ENCODE assay signal across 10 cellular contexts in genomic region chr11:326842-327580, GRCh38. TPM values are rescaled to one million over a fixed set of nuclear protein-coding genes. Genes with fewer than 3 reads are reported as not detected.
DNase-seq lines count a peak whose midpoint lies in the region; ATAC-seq and TF ChIP-seq lines count a peak whose summit lies in the region.
"Had no signal": no experiment of that assay in that cellular context is flagged by ENCODE, and none has a peak within 500 bp of the region (broad histone marks: within the 10 kb centered on the region; RNA-seq: fewer than 3 reads in every experiment).

No MANE protein-coding gene starts in this region.

- H3K36me3 Mint-ChIP-seq in CD4-positive, alpha-beta T cell (ENCODE audit: low read depth) = no peaks in the 10 kb centered on the region
- H3K36me3 Mint-ChIP-seq in activated naive CD4-positive, alpha-beta T cell treated with anti-CD3 and anti-CD28 coated beads, Interleukin-2, amount 10 ng/mL, durations not matched to agents 7 days and 5 days = no peaks in the 10 kb centered on the region

- H3K9me3 Mint-ChIP-seq in CD4-positive, alpha-beta T cell = no peaks in the 10 kb centered on the region
- no peaks in the 10 kb centered on the region for H3K9me3 Mint-ChIP-seq in activated naive CD4-positive, alpha-beta T cell treated with anti-CD3 and anti-CD28 coated beads, Interleukin-2, amount 10 ng/mL, durations not matched to agents 7 days and 5 days

- H3K36me3 ChIP-seq in skeletal muscle satellite cell (ENCODE audit: insufficient read depth, low read length) = no peaks in the 10 kb centered on the region

- CTCF ChIA-PET in CD4-positive, alpha-beta T cell (lab: Charles Lee) = no interaction called here
- CTCF ChIA-PET in activated naive CD4-positive, alpha-beta T cell treated with anti-CD3 and anti-CD28 coated beads, Interleukin-2, amount 10 ng/mL, durations not matched to agents 7 days and 5 days (lab: Charles Lee) = interaction anchor here (1.0 to 1.3 kb wide), 2 partner anchors 21 to 76 kb away, joined by 3 to 6 read pairs; no protein-coding TSS in a partner anchor

- peak overlapping the region; percentile 71 for H3K4me2 ChIP-seq in skeletal muscle satellite cell (ENCODE audit: low read length)

- intact Hi-C loops in CD4-positive, alpha-beta T cell (cut with DNase I, micrococcal nuclease) = no loop called here
- intact Hi-C loops in left ventricle myocardium superior (cut with micrococcal nuclease) = no loop called here

- peak overlapping the region; percentile 59 for H3K4me3 Mint-ChIP-seq in CD4-positive, alpha-beta T cell
- peak overlapping the region; percentile 53 for H3K4me3 Mint-ChIP-seq in activated naive CD4-positive, alpha-beta T cell treated with anti-CD3 and anti-CD28 coated beads, Interleukin-2, amount 10 ng/mL, durations not matched to agents 7 days and 5 days

- peak overlapping the region; percentile 49 for H3K4me3 ChIP-seq in skeletal muscle satellite cell (ENCODE audit: low read length)

- peak overlapping the region; percentile 71 for H3K27ac ChIP-seq in CD4-positive, alpha-beta T cell (ENCODE audit: low read depth, low read length)

- H3K27ac Mint-ChIP-seq in CD4-positive, alpha-beta T cell = peak overlapping the region; percentile 83
- H3K27ac Mint-ChIP-seq in activated naive CD4-positive, alpha-beta T cell treated with anti-CD3 and anti-CD28 coated beads, Interleukin-2, amount 10 ng/mL, durations not matched to agents 7 days and 5 days = peak overlapping the region; percentile 94

- H3K9ac ChIP-seq in skeletal muscle satellite cell (ENCODE audit: low read depth, low read length) = peak overlapping the region; percentile 13

- H3K27me3 ChIP-seq in CD4-positive, alpha-beta T cell (ENCODE audit: control insufficient read depth, insufficient read depth, low read length) = no peaks in the 10 kb centered on the region
- H3K27me3 ChIP-seq in skeletal muscle satellite cell (ENCODE audit: control insufficient read depth, insufficient read depth, low read length) = peaks cover 4% of the 10 kb centered on the region

- POLR2A ChIA-PET in CD4-positive, alpha-beta T cell (lab: Charles Lee) = interaction anchor here (0.5 to 3.2 kb wide), 7 partner anchors 9 to 179 kb away, joined by 3 to 14 read pairs (median 5); no protein-coding TSS in a partner anchor

- peaks cover 22% of the 10 kb centered on the region for H3K4me1 ChIP-seq in skeletal muscle satellite cell (ENCODE audit: control insufficient read depth, insufficient read depth, low read length)

- no peaks in the 10 kb centered on the region for H3K9me3 ChIP-seq in CD4-positive, alpha-beta T cell (ENCODE audit: control insufficient read depth, low read length)
- no peaks in the 10 kb centered on the region for H3K9me3 ChIP-seq in skeletal muscle satellite cell (replicated peaks; ENCODE audit: low read length)

- no peaks in the 10 kb centered on the region for H3K27me3 Mint-ChIP-seq in CD4-positive, alpha-beta T cell
- H3K27me3 Mint-ChIP-seq in activated naive CD4-positive, alpha-beta T cell treated with anti-CD3 and anti-CD28 coated beads, Interleukin-2, amount 10 ng/mL, durations not matched to agents 7 days and 5 days = peaks cover 18% of the 10 kb centered on the region

- ATAC-seq in CD4-positive, alpha-beta T cell (ENCODE audit: poor library complexity) = peak; percentile 60
- ATAC-seq in GM21423 (IDR thresholded peaks at IDR 0.05; ENCODE audit: unreplicated experiment) (peak; percentile 71), left ventricle myocardium superior (peak; percentile 87)
- ATAC-seq: HCT116 had no signal

- DNase-seq in CD4-positive, alpha-beta T cell = peak in 4 of 10 experiments; percentile 50 to 65 (median 57)
- DNase-seq in Kasumi-1 (lab: John Stamatoyannopoulos, UW) (peak; percentile 55 to 61), left ventricle myocardium superior (peak; percentile 89), NCI-H146 treated with DMSO at 0.1 percent for 48 hours (lab: John Stamatoyannopoulos, UW; ENCODE audit: unreplicated experiment) (no peak), 8988T (no peak)
- DNase-seq in activated naive CD4-positive, alpha-beta T cell treated with anti-CD3 and anti-CD28 coated beads, Interleukin-2, amount 10 ng/mL, durations not matched to agents 7 days and 5 days = peak; percentile 70

- TF ChIP-seq CTCF in CD4-positive, alpha-beta T cell (IDR thresholded peaks at IDR 0.05) = no peak

- H3K4me1 Mint-ChIP-seq in CD4-positive, alpha-beta T cell (ENCODE audit: low read depth) = peaks cover 67% of the 10 kb centered on the region
- peaks cover 76% of the 10 kb centered on the region for H3K4me1 Mint-ChIP-seq in activated naive CD4-positive, alpha-beta T cell treated with anti-CD3 and anti-CD28 coated beads, Interleukin-2, amount 10 ng/mL, durations not matched to agents 7 days and 5 days

RNA-seq across cellular contexts. Expression of gene IFITM3, which starts 6.4 kb away (rescaled TPM):
- total RNA-seq in CD4-positive, alpha-beta T cell = 10 to 100 TPM; 15.9 to 20.1 TPM
- 259 TPM for total RNA-seq in left ventricle myocardium superior
- 58.1 and 89.3 TPM in 2 replicates for total RNA-seq in skeletal muscle satellite cell (2012; rRNA removed)

RNA-seq across cellular contexts. Expression of gene IFITM1, which starts 13.2 kb away (rescaled TPM):
- total RNA-seq in CD4-positive, alpha-beta T cell = 100 to 1,000 TPM; 286 to 306 TPM
- total RNA-seq in left ventricle myocardium superior = 101 TPM
- total RNA-seq in skeletal muscle satellite cell (2012; rRNA removed) = 3.5 and 15.3 TPM in 2 replicates

RNA-seq across cellular contexts. Expression of gene IFITM2, which starts 19.4 kb away (rescaled TPM):
- 100 to 1,000 TPM; 364 to 383 TPM for total RNA-seq in CD4-positive, alpha-beta T cell
- 200 TPM for total RNA-seq in left ventricle myocardium superior
- 64.6 and 75.1 TPM in 2 replicates for total RNA-seq in skeletal muscle satellite cell (2012; rRNA removed)

RNA-seq across cellular contexts. Expression of gene IFITM5, which starts 27.7 kb away (rescaled TPM):
- total RNA-seq in CD4-positive, alpha-beta T cell = not detected
- not detected for total RNA-seq in left ventricle myocardium superior
- not detected in 2 replicates for total RNA-seq in skeletal muscle satellite cell (2012; rRNA removed)
- total RNA-seq: kidney epithelial cell had no signal

RNA-seq across cellular contexts. Expression of gene PGGHG, which starts 38.1 kb away (rescaled TPM):
- 100 to 1,000 TPM; 670 to 671 TPM for total RNA-seq in CD4-positive, alpha-beta T cell
- 7.2 TPM for total RNA-seq in left ventricle myocardium superior
- total RNA-seq in skeletal muscle satellite cell (2012; rRNA removed) = 4.4 and 6.1 TPM in 2 replicates

Comparison
In these comparisons a context has a peak if more than half of its experiments do, and no peak if none do; other contexts are left out.
1. DNase-seq: peak in Kasumi-1 (2 of 2), activated naive CD4-positive, alpha-beta T cell treated with anti-CD3 and anti-CD28 coated beads, Interleukin-2, amount 10 ng/mL, durations not matched to agents 7 days and 5 days (single experiment) and left ventricle myocardium superior (single experiment); none in NCI-H146 treated with DMSO at 0.1 percent for 48 hours (single experiment) and 8988T (single experiment).
2. RNA of gene IFITM3, which starts 6.4 kb away (total RNA-seq): 259 TPM in left ventricle myocardium superior (single experiment); 15.9 to 20.1 TPM in CD4-positive, alpha-beta T cell; every median in the first group is over 10 times any median in the second.
3. Peak in every context shown above with its lines, with median percentiles within 50 percentile points of each other: ATAC-seq.